ENCODE assay signal across 20 cellular contexts in genomic region chr2:2657121-2657962, GRCh38.
DNase-seq lines count a peak whose midpoint lies in the region; ATAC-seq, FAIRE-seq and TF ChIP-seq lines count a peak whose summit lies in the region.
"Had no signal": no experiment of that assay in that cellular context is flagged by ENCODE, and none has a peak within 500 bp of the region (broad histone marks: within the 10 kb centered on the region; RNA-seq: fewer than 3 reads in every experiment).

No MANE protein-coding gene starts in this region.

- FAIRE-seq in kidney (lab: Jason Lieb, UNC), result no peak
- no peak for FAIRE-seq in GM12891 (lab: Jason Lieb, UNC)

- CTCF ChIA-PET in CD4-positive, alpha-beta T cell (lab: Charles Lee), result no interaction called here
- CTCF ChIA-PET in CD8-positive, alpha-beta T cell (lab: Charles Lee), result no interaction called here

- no peak overlapping the region for H3K27ac ChIP-seq in CD4-positive, alpha-beta T cell (ENCODE audit: low read depth, low read length)
- H3K27ac ChIP-seq in CD8-positive, alpha-beta T cell (ENCODE audit: low read depth, low read length), result no peak overlapping the region
- H3K27ac ChIP-seq in kidney (ENCODE audit: low read depth in 2 of 2, low read length in 2 of 2), result no peak overlapping the region
- H3K27ac ChIP-seq: HL-60, Peyer's patch had no signal

- H3K36me3 Mint-ChIP-seq in CD4-positive, alpha-beta T cell (ENCODE audit: low read depth), result no peaks in the 10 kb centered on the region
- H3K36me3 Mint-ChIP-seq in CD8-positive, alpha-beta T cell, result no peaks in the 10 kb centered on the region
- H3K36me3 Mint-ChIP-seq in brain (no peaks in the 10 kb centered on the region), nephron progenitor cell (ENCODE audit: low read depth) (peaks cover 10% of the 10 kb centered on the region)
- H3K36me3 Mint-ChIP-seq: IgD-negative memory B cell had no signal

- no peak for DNase-seq in CD4-positive, alpha-beta T cell
- DNase-seq in CD8-positive, alpha-beta T cell, result peak in 1 of 7 experiments; percentile 11
- DNase-seq in nephron progenitor cell (no peak), kidney (no peak), NCI-H226 (no peak), GM12891 (ENCODE audit: insufficient read length, low spot score) (no peak)
- DNase-seq: ACHN, HCEC 1CT, Kasumi-1, MG63, NCI-H1048, NCI-H1436, NCI-H1930, NCI-H2171, NCI-H446 treated with DMSO at 0.1 percent for 48 hours, Peyer's patch had no signal

- H3K9ac ChIP-seq in kidney (ENCODE audit: low read length in 2 of 2), result no peak overlapping the region

- H3K4me1 ChIP-seq in CD8-positive, alpha-beta T cell (ENCODE audit: insufficient read depth, low read length), result peaks cover 16% of the 10 kb centered on the region
- H3K4me1 ChIP-seq in kidney (ENCODE audit: control insufficient read depth in 1 of 2, insufficient read depth in 1 of 2, low read depth in 1 of 2, low read length in 2 of 2), result no peaks in the 10 kb centered on the region
- H3K4me1 ChIP-seq: Peyer's patch had no signal

- H3K9me3 ChIP-seq in CD4-positive, alpha-beta T cell (ENCODE audit: control insufficient read depth, low read length), result peaks cover 8% of the 10 kb centered on the region
- H3K9me3 ChIP-seq in CD8-positive, alpha-beta T cell (ENCODE audit: low read length), result no peaks in the 10 kb centered on the region
- no peaks in the 10 kb centered on the region for H3K9me3 ChIP-seq in kidney (ENCODE audit: control insufficient read depth in 1 of 2, low read length in 2 of 2)
- H3K9me3 ChIP-seq: MG63 had no signal

- no peaks in the 10 kb centered on the region for H3K27me3 Mint-ChIP-seq in CD4-positive, alpha-beta T cell
- no peaks in the 10 kb centered on the region for H3K27me3 Mint-ChIP-seq in CD8-positive, alpha-beta T cell (ENCODE audit: low read depth)
- H3K27me3 Mint-ChIP-seq in brain, result peaks cover 5% of the 10 kb centered on the region
- peaks cover 5% of the 10 kb centered on the region for H3K27me3 Mint-ChIP-seq in nephron progenitor cell (ENCODE audit: low read depth, poor library complexity)
- H3K27me3 Mint-ChIP-seq: IgD-negative memory B cell had no signal

- POLR2A ChIA-PET in CD4-positive, alpha-beta T cell (lab: Charles Lee), result interaction anchor here (1.1 to 1.9 kb wide), 2 partner anchors 9 to 11 kb away, joined by 4 to 5 read pairs; no protein-coding TSS in a partner anchor
- POLR2A ChIA-PET in CD8-positive, alpha-beta T cell (lab: Charles Lee), result no interaction called here

- TF ChIP-seq POLR2A in GM12891 (IDR thresholded peaks at IDR 0.05; ENCODE audit: low read depth, low read length), result no peak

- intact Hi-C loops in CD4-positive, alpha-beta T cell (cut with DNase I, micrococcal nuclease), result no loop called here
- intact Hi-C loops in CD8-positive, alpha-beta T cell (cut with DNase I, micrococcal nuclease), result no loop called here
- intact Hi-C loops in kidney (cut with DNase I), result no loop called here

- H3K27ac Mint-ChIP-seq in CD4-positive, alpha-beta T cell, result no peak overlapping the region
- H3K27ac Mint-ChIP-seq in CD8-positive, alpha-beta T cell, result no peak overlapping the region
- peak overlapping the region in 4 of 5 experiments; percentile 29 to 81 (median 66) for H3K27ac Mint-ChIP-seq in brain
- H3K27ac Mint-ChIP-seq in nephron progenitor cell, result no peak overlapping the region

- H3K9me3 Mint-ChIP-seq in CD4-positive, alpha-beta T cell, result peaks cover 8% of the 10 kb centered on the region
- H3K9me3 Mint-ChIP-seq in CD8-positive, alpha-beta T cell, result peaks cover 5% of the 10 kb centered on the region
- H3K9me3 Mint-ChIP-seq in brain (peaks cover 5 to 22% (median 21%) of the 10 kb centered on the region in 5 experiments), nephron progenitor cell (peaks cover 27% of the 10 kb centered on the region)

- ATAC-seq in CD4-positive, alpha-beta T cell (ENCODE audit: poor library complexity), result peak; percentile 49
- peak; percentile 46 for ATAC-seq in CD8-positive, alpha-beta T cell
- ATAC-seq: Right ventricle myocardium inferior had no signal

- H3K4me3 Mint-ChIP-seq in CD4-positive, alpha-beta T cell, result no peak overlapping the region
- peak overlapping the region; percentile 10 for H3K4me3 Mint-ChIP-seq in CD8-positive, alpha-beta T cell
- H3K4me3 Mint-ChIP-seq in brain (peak overlapping the region in 3 of 5 experiments; percentile 0 to 40 (median 38)), nephron progenitor cell (peak overlapping the region; percentile 7)
- H3K4me3 Mint-ChIP-seq: IgD-negative memory B cell had no signal

- peaks cover 11% of the 10 kb centered on the region for H3K4me1 Mint-ChIP-seq in CD4-positive, alpha-beta T cell (ENCODE audit: low read depth)
- H3K4me1 Mint-ChIP-seq in CD8-positive, alpha-beta T cell (ENCODE audit: low read depth), result peaks cover 14% of the 10 kb centered on the region
- peaks cover 53% of the 10 kb centered on the region for H3K4me1 Mint-ChIP-seq in brain
- peaks cover 74% of the 10 kb centered on the region for H3K4me1 Mint-ChIP-seq in nephron progenitor cell

- no peaks in the 10 kb centered on the region for H3K27me3 ChIP-seq in CD4-positive, alpha-beta T cell (ENCODE audit: control insufficient read depth, insufficient read depth, low read length)
- no peaks in the 10 kb centered on the region for H3K27me3 ChIP-seq in CD8-positive, alpha-beta T cell (ENCODE audit: insufficient read depth, low read length)
- H3K27me3 ChIP-seq: MG63, Peyer's patch had no signal

- no peaks in the 10 kb centered on the region for H3K36me3 ChIP-seq in CD8-positive, alpha-beta T cell (ENCODE audit: insufficient read depth, low read length)
- no peaks in the 10 kb centered on the region for H3K36me3 ChIP-seq in kidney (ENCODE audit: control insufficient read depth in 1 of 2, insufficient read depth in 2 of 2, low read length in 2 of 2)
- H3K36me3 ChIP-seq: MG63, Peyer's patch had no signal

- TF ChIP-seq CTCF in CD4-positive, alpha-beta T cell (IDR thresholded peaks at IDR 0.05), result no peak
- no peak for TF ChIP-seq CTCF in CD8-positive, alpha-beta T cell (IDR thresholded peaks at IDR 0.05)
- no peak for TF ChIP-seq CTCF in brain (conservative IDR thresholded peaks at IDR 0.05)
- no peak for TF ChIP-seq CTCF in nephron progenitor cell (IDR thresholded peaks at IDR 0.05)
- no peak for TF ChIP-seq CTCF in kidney (IDR thresholded peaks at IDR 0.05; ENCODE audit: borderline replicate concordance, extremely low read depth, insufficient read depth)

- peak overlapping the region; percentile 15 for H3K4me3 ChIP-seq in CD8-positive, alpha-beta T cell (ENCODE audit: low read depth, low read length)
- H3K4me3 ChIP-seq in kidney (ENCODE audit: low read length in 2 of 2), result no peak overlapping the region
- H3K4me3 ChIP-seq: MG63, Peyer's patch had no signal

TF ChIP-seq in GM12891, 5 proteins besides CTCF, POLR2A, EP300 and RAD21:
- TF ChIP-seq PAX5 (IDR thresholded peaks at IDR 0.05; ENCODE audit: insufficient read depth, low read length, severe bottlenecking) (no peak), TAF1 (IDR thresholded peaks at IDR 0.05; ENCODE audit: low read depth, low read length) (no peak), SPI1 (IDR thresholded peaks at IDR 0.05; ENCODE audit: low read depth, low read length) (no peak), POU2F2 (IDR thresholded peaks at IDR 0.05; ENCODE audit: low read depth, low read length) (no peak), POLR2AphosphoS5 (IDR thresholded peaks at IDR 0.05; ENCODE audit: low read depth, low read length) (no peak)

Comparison
In these comparisons a context has a peak if more than half of its experiments do, and no peak if none do; other contexts are left out.
1. H3K27ac Mint-ChIP-seq: peak in brain (4 of 5); none in CD4-positive, alpha-beta T cell (single experiment), CD8-positive, alpha-beta T cell (single experiment) and nephron progenitor cell (single experiment).